In genomic region chr16:4266372-4266771, GRCh38 we compare ENCODE assay signal across 12 cellular contexts. TPM values are rescaled to one million over a fixed set of nuclear protein-coding genes. Genes with fewer than 3 reads are reported as not detected.
DNase-seq lines count a peak whose midpoint lies in the region; ATAC-seq and TF ChIP-seq lines count a peak whose summit lies in the region.
"Had no signal": no experiment of that assay in that cellular context is flagged by ENCODE, and none has a peak within 500 bp of the region (broad histone marks: within the 10 kb centered on the region; RNA-seq: fewer than 3 reads in every experiment).

No MANE protein-coding gene starts in this region.

- H3K36me3 Mint-ChIP-seq in activated CD4-positive, alpha-beta T cell treated with anti-CD3 and anti-CD28 coated beads for 36 hours (ENCODE audit: low read depth) = peaks cover 22% of the 10 kb centered on the region
- H3K36me3 Mint-ChIP-seq in nephron progenitor cell (ENCODE audit: low read depth) = peaks cover 13% of the 10 kb centered on the region

- no peak for ATAC-seq in activated CD4-positive, alpha-beta T cell treated with anti-CD3 and anti-CD28 coated beads for 36 hours
- ATAC-seq in GM21360 (IDR thresholded peaks at IDR 0.05; ENCODE audit: unreplicated experiment) (no peak), GM18505 (IDR thresholded peaks at IDR 0.05; ENCODE audit: unreplicated experiment) (no peak)

- DNase-seq in activated CD4-positive, alpha-beta T cell treated with anti-CD3 and anti-CD28 coated beads for 36 hours = peak; percentile 27
- DNase-seq in activated CD4-positive, alpha-beta T cell treated with anti-CD3 and anti-CD28 coated beads, Interleukin-2, amount 50 U/mL, for 1 hour = no peak
- DNase-seq in HT-29 (ENCODE audit: low spot score) (peak; percentile 39), amniotic epithelial cell (ENCODE audit: low read depth) (peak; percentile 56), nephron progenitor cell (no peak), NCI-H1694 treated with DMSO at 0.1 percent for 48 hours (lab: John Stamatoyannopoulos, UW) (no peak)
- DNase-seq: mesenchymal stem cell, NCI-H510A, uterus had no signal

- CTCF ChIA-PET in activated CD4-positive, alpha-beta T cell treated with anti-CD3 and anti-CD28 coated beads for 36 hours (lab: Charles Lee) = interaction anchor here (0.8 to 4.0 kb wide), 4 partner anchors 13 to 136 kb away, joined by 3 to 31 read pairs (median 4); no protein-coding TSS in a partner anchor

- intact Hi-C loops in activated CD4-positive, alpha-beta T cell treated with anti-CD3 and anti-CD28 coated beads for 36 hours (cut with DNase I, micrococcal nuclease) = no loop called here

- no peak overlapping the region for H3K4me3 Mint-ChIP-seq in activated CD4-positive, alpha-beta T cell treated with anti-CD3 and anti-CD28 coated beads for 36 hours
- H3K4me3 Mint-ChIP-seq in nephron progenitor cell = no peak overlapping the region

- TF ChIP-seq CTCF in nephron progenitor cell (IDR thresholded peaks at IDR 0.05) = no peak

- peak overlapping the region; percentile 31 for H3K27ac Mint-ChIP-seq in activated CD4-positive, alpha-beta T cell treated with anti-CD3 and anti-CD28 coated beads for 36 hours
- peak overlapping the region; percentile 62 for H3K27ac Mint-ChIP-seq in nephron progenitor cell

- no peak for TF ChIP-seq POLR2A in GM18505 (IDR thresholded peaks at IDR 0.05; ENCODE audit: borderline replicate concordance, extremely low read depth, insufficient read depth, insufficient read length)

- no peaks in the 10 kb centered on the region for H3K27me3 Mint-ChIP-seq in activated CD4-positive, alpha-beta T cell treated with anti-CD3 and anti-CD28 coated beads for 36 hours
- H3K27me3 Mint-ChIP-seq in nephron progenitor cell (ENCODE audit: low read depth, poor library complexity) = no peaks in the 10 kb centered on the region

- H3K4me1 Mint-ChIP-seq in activated CD4-positive, alpha-beta T cell treated with anti-CD3 and anti-CD28 coated beads for 36 hours = peaks cover 16% of the 10 kb centered on the region
- H3K4me1 Mint-ChIP-seq in nephron progenitor cell = peaks cover 45% of the 10 kb centered on the region

- POLR2A ChIA-PET in activated CD4-positive, alpha-beta T cell treated with anti-CD3 and anti-CD28 coated beads for 36 hours (lab: Charles Lee) = interaction anchor here (1.0 kb wide), 1 partner anchor 12 kb away, joined by 3 read pairs; no protein-coding TSS in a partner anchor

- no peaks in the 10 kb centered on the region for H3K9me3 Mint-ChIP-seq in activated CD4-positive, alpha-beta T cell treated with anti-CD3 and anti-CD28 coated beads for 36 hours (ENCODE audit: low read depth)
- H3K9me3 Mint-ChIP-seq in nephron progenitor cell = no peaks in the 10 kb centered on the region

RNA-seq across cellular contexts. Expression of gene TFAP4, which starts 6.5 kb away (rescaled TPM):
- total RNA-seq in activated CD4-positive, alpha-beta T cell treated with anti-CD3 and anti-CD28 coated beads for 36 hours = 10 to 100 TPM; 31.0 to 42.4 TPM
- total RNA-seq in HT-29 (2014; rRNA removed; shearing (Covaris generic)) = 40.7 and 51.7 TPM in 2 replicates

RNA-seq across cellular contexts. Expression of gene SRL, which starts 24.5 kb away (rescaled TPM):
- total RNA-seq in activated CD4-positive, alpha-beta T cell treated with anti-CD3 and anti-CD28 coated beads for 36 hours = not detected
- 0.03 TPM in 1 of 2 replicates, not detected in the other for total RNA-seq in HT-29 (2014; rRNA removed; shearing (Covaris generic))
- total RNA-seq: Daoy had no signal

RNA-seq across cellular contexts. Expression of gene GLIS2, which starts 49.5 kb away (rescaled TPM):
- total RNA-seq in activated CD4-positive, alpha-beta T cell treated with anti-CD3 and anti-CD28 coated beads for 36 hours = under 1 TPM; 0.27 to 0.30 TPM
- total RNA-seq in HT-29 (2014; rRNA removed; shearing (Covaris generic)) = 6.7 and 7.4 TPM in 2 replicates

Comparison
In these comparisons a context has a peak if more than half of its experiments do, and no peak if none do; other contexts are left out.
1. DNase-seq: peak in activated CD4-positive, alpha-beta T cell treated with anti-CD3 and anti-CD28 coated beads for 36 hours (single experiment), HT-29 (single experiment) and amniotic epithelial cell (single experiment); none in activated CD4-positive, alpha-beta T cell treated with anti-CD3 and anti-CD28 coated beads, Interleukin-2, amount 50 U/mL, for 1 hour (single experiment), nephron progenitor cell (single experiment) and NCI-H1694 treated with DMSO at 0.1 percent for 48 hours (single experiment).